In the genomic region with DNA sequence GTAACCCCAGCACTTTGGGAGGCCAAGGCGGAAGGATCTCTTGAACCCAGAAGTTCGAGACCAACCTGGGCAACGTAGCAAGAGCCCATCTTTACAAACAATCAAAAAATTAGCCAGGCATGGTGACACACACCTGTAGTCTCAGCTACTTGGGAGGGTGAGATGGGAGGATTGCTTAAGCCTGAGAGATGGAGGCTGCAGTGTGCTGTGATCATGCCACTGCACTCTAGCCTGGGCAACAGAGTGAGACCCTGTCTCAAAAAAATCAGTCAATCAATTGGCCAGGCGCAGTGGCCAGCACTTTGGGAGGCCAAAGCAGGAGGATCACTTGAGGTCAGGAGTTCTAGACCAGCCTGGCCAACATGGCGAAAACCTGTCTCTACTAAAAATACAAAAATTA, we compare ENCODE assay signal across 14 cellular contexts. TPM values are rescaled to one million over a fixed set of nuclear protein-coding genes. Genes with fewer than 3 reads are reported as not detected.
DNase-seq lines count a peak whose midpoint lies in the region; ATAC-seq, FAIRE-seq and TF ChIP-seq lines count a peak whose summit lies in the region.
"Not testable (repeated sequence)": the region's sequence is repeated elsewhere in the genome, so short reads cannot be mapped to it uniquely, and the experiment has no call there.
"Had no signal": no experiment of that assay in that cellular context is flagged by ENCODE, and none has a peak within 500 bp of the region (broad histone marks: within the 10 kb centered on the region; RNA-seq: fewer than 3 reads in every experiment).

No MANE protein-coding gene starts in this region.

- H3K4me2 ChIP-seq in PC-3 (ENCODE audit: low read length): not testable (repeated sequence)

- H3K36me3 Mint-ChIP-seq in CD4-positive, alpha-beta memory T cell; WTC11; natural killer cell treated with Interleukin-12 subunit alpha and Interleukin-12 subunit beta and Interleukin-15 and Interleukin-18, amount 100 ng/mL, for 72 hours: not testable (repeated sequence)
- peaks cover 10% of the 10 kb centered on the region for H3K36me3 Mint-ChIP-seq in activated T-helper 2 cell treated with anti-CD3 and anti-CD28 coated beads, Interferon-gamma antibody, Interleukin-2, Interleukin-4, amounts not matched to agents 10 μg/mL and 5 μg/mL and 100 μg/mL, durations not matched to agents 14 hours and 24 hours and 36 hours (ENCODE audit: low read depth)

- H3F3A ChIP-seq in PC-3 (ENCODE audit: low read length, unreplicated experiment): not testable (repeated sequence)

- H3K27me3 Mint-ChIP-seq in CD4-positive, alpha-beta memory T cell; WTC11 (ENCODE audit: low read depth); activated T-helper 2 cell treated with anti-CD3 and anti-CD28 coated beads, Interferon-gamma antibody, Interleukin-2, Interleukin-4, amounts not matched to agents 10 μg/mL and 5 μg/mL and 100 μg/mL, durations not matched to agents 14 hours and 24 hours and 36 hours (ENCODE audit: low read depth); natural killer cell treated with Interleukin-12 subunit alpha and Interleukin-12 subunit beta and Interleukin-15 and Interleukin-18, amount 100 ng/mL, for 72 hours: not testable (repeated sequence)

- CTCF ChIA-PET in CD4-positive, alpha-beta memory T cell (lab: Charles Lee; ENCODE audit: partially characterized antibody); PC-3 (lab: Charles Lee); WTC11 (lab: Charles Lee): not testable (repeated sequence)

- not testable (repeated sequence) for H3K9me2 ChIP-seq in PC-3 (replicated peaks; ENCODE audit: low read length)

- not testable (repeated sequence) for H2AFZ ChIP-seq in PC-3 (ENCODE audit: low read length)

- not testable (repeated sequence) for H3K9ac ChIP-seq in PC-3 (ENCODE audit: low read length); kidney (ENCODE audit: low read length in 2 of 2)

- H3K27ac ChIP-seq in 22Rv1 (peak overlapping the region; percentile 43), HL-60 (replicated peaks) (peak overlapping the region; percentile 80; the same call in 1 of the 2 replicates), PC-3 (ENCODE audit: low read length) (0 out of 2 replicates have a peak overlapping the region, but pooled peaks have one; percentile 11)
- not testable (repeated sequence) for H3K27ac ChIP-seq in CD4-positive, alpha-beta memory T cell (ENCODE audit: low read depth, low read length); kidney (ENCODE audit: low read depth in 2 of 2, low read length in 2 of 2)

- TF ChIP-seq CTCF in 22Rv1 (IDR thresholded peaks at IDR 0.05); HL-60 (IDR thresholded peaks at IDR 0.05; ENCODE audit: insufficient read depth, low read length); PC-3 (conservative IDR thresholded peaks at IDR 0.05; ENCODE audit: low read depth, low read length); WTC11 (IDR thresholded peaks at IDR 0.05); kidney (IDR thresholded peaks at IDR 0.05; ENCODE audit: borderline replicate concordance, extremely low read depth, insufficient read depth): not testable (repeated sequence)

- POLR2A ChIA-PET in CD4-positive, alpha-beta memory T cell (lab: Charles Lee; ENCODE audit: partially characterized antibody); PC-3 (lab: Charles Lee; ENCODE audit: unreplicated experiment); WTC11 (lab: Charles Lee): not testable (repeated sequence)

- H3K4me1 Mint-ChIP-seq in CD4-positive, alpha-beta memory T cell: peaks cover 24 to 50% (median 40%) of the 10 kb centered on the region in 4 donors
- not testable (repeated sequence) for H3K4me1 Mint-ChIP-seq in WTC11
- H3K4me1 Mint-ChIP-seq in activated T-helper 2 cell treated with anti-CD3 and anti-CD28 coated beads, Interferon-gamma antibody, Interleukin-2, Interleukin-4, amounts not matched to agents 10 μg/mL and 5 μg/mL and 100 μg/mL, durations not matched to agents 14 hours and 24 hours and 36 hours (ENCODE audit: low read depth): peaks cover 51% of the 10 kb centered on the region
- H3K4me1 Mint-ChIP-seq in natural killer cell treated with Interleukin-12 subunit alpha and Interleukin-12 subunit beta and Interleukin-15 and Interleukin-18, amount 100 ng/mL, for 72 hours (ENCODE audit: low read depth in 2 of 2): peaks cover 46 to 54% of the 10 kb centered on the region in 2 donors

- intact Hi-C loops in CD4-positive, alpha-beta memory T cell (cut with micrococcal nuclease): loop anchor here (5.0 kb wide), 1 partner anchor 55 kb away; no protein-coding TSS in a partner anchor
- intact Hi-C loops in PC-3 (cut with micrococcal nuclease); kidney (cut with DNase I): not testable (repeated sequence)
- intact Hi-C loops in activated T-helper 2 cell treated with anti-CD3 and anti-CD28 coated beads, Interferon-gamma antibody, Interleukin-2, Interleukin-4, amounts not matched to agents 10 μg/mL and 5 μg/mL and 100 μg/mL, durations not matched to agents 14 hours and 24 hours and 36 hours (cut with micrococcal nuclease): loop anchor here (5.0 to 10.0 kb wide), 2 partner anchors 150 to 758 kb away; a partner anchor contains a TSS

- H3K4me3 ChIP-seq in CD4-positive, alpha-beta memory T cell (ENCODE audit: low read length in 2 of 2); HL-60 (replicated peaks; ENCODE audit: insufficient read depth, low read length); PC-3 (ENCODE audit: low read length); kidney (ENCODE audit: low read length in 2 of 2): not testable (repeated sequence)

- H3K27ac Mint-ChIP-seq in CD4-positive, alpha-beta memory T cell: peak overlapping the region in 6 of 7 donors; percentile 78 to 97 (median 90)
- H3K27ac Mint-ChIP-seq in WTC11: peak overlapping the region; percentile 37; the same call in 1 of the 2 replicates
- H3K27ac Mint-ChIP-seq in activated T-helper 2 cell treated with anti-CD3 and anti-CD28 coated beads, Interferon-gamma antibody, Interleukin-2, Interleukin-4, amounts not matched to agents 10 μg/mL and 5 μg/mL and 100 μg/mL, durations not matched to agents 14 hours and 24 hours and 36 hours: peak overlapping the region; percentile 56
- peak overlapping the region; percentile 68 to 86 for H3K27ac Mint-ChIP-seq in natural killer cell treated with Interleukin-12 subunit alpha and Interleukin-12 subunit beta and Interleukin-15 and Interleukin-18, amount 100 ng/mL, for 72 hours

- H4K20me1 ChIP-seq in PC-3 (ENCODE audit: low read length): not testable (repeated sequence)

- H3K9me3 ChIP-seq in CD4-positive, alpha-beta memory T cell (ENCODE audit: control insufficient read depth in 1 of 2, low read length in 2 of 2); PC-3 (ENCODE audit: low read length); kidney (ENCODE audit: control insufficient read depth in 1 of 2, low read length in 2 of 2): not testable (repeated sequence)

- not testable (repeated sequence) for H3K9me3 Mint-ChIP-seq in CD4-positive, alpha-beta memory T cell; WTC11; activated T-helper 2 cell treated with anti-CD3 and anti-CD28 coated beads, Interferon-gamma antibody, Interleukin-2, Interleukin-4, amounts not matched to agents 10 μg/mL and 5 μg/mL and 100 μg/mL, durations not matched to agents 14 hours and 24 hours and 36 hours; natural killer cell treated with Interleukin-12 subunit alpha and Interleukin-12 subunit beta and Interleukin-15 and Interleukin-18, amount 100 ng/mL, for 72 hours

- not testable (repeated sequence) for DNase-seq in CD4-positive, alpha-beta memory T cell; HL-60 (ENCODE audit: low read depth in 1 of 2, low spot score in 1 of 2); PC-3; WTC11 (ENCODE audit: low spot score); activated T-helper 2 cell treated with anti-CD3 and anti-CD28 coated beads, Interferon-gamma antibody, Interleukin-2, Interleukin-4, amounts not matched to agents 10 μg/mL and 5 μg/mL and 100 μg/mL, durations not matched to agents 14 hours and 24 hours and 36 hours (ENCODE audit: low spot score); natural killer cell treated with Interleukin-12 subunit alpha and Interleukin-12 subunit beta and Interleukin-15 and Interleukin-18, amount 100 ng/mL, for 72 hours (ENCODE audit: low spot score)
- DNase-seq in kidney: peak; percentile 5

- H3K79me2 ChIP-seq in PC-3 (ENCODE audit: low read length): not testable (repeated sequence)

- not testable (repeated sequence) for H3K27me3 ChIP-seq in CD4-positive, alpha-beta memory T cell (ENCODE audit: insufficient read depth, low read length); HL-60 (ENCODE audit: insufficient read depth, poor library complexity, severe bottlenecking); PC-3 (ENCODE audit: low read length)

- ATAC-seq in PC-3; WTC11; natural killer cell treated with Interleukin-12 subunit alpha and Interleukin-12 subunit beta and Interleukin-15 and Interleukin-18, amount 100 ng/mL, for 72 hours: not testable (repeated sequence)

- TSS peak; percentile 81 for BruUV-seq in PC-3 (replicated peaks; lab: Mats Ljungman, UMichigan)

- peaks cover 47% of the 10 kb centered on the region for H3K4me1 ChIP-seq in CD4-positive, alpha-beta memory T cell (ENCODE audit: insufficient read depth, low read length)
- H3K4me1 ChIP-seq in PC-3 (ENCODE audit: insufficient read depth, low read length); kidney (ENCODE audit: control insufficient read depth in 1 of 2, insufficient read depth in 1 of 2, low read depth in 1 of 2, low read length in 2 of 2): not testable (repeated sequence)

- FAIRE-seq in kidney (lab: Jason Lieb, UNC): not testable (repeated sequence)

- H3K4me3 Mint-ChIP-seq in CD4-positive, alpha-beta memory T cell; WTC11: not testable (repeated sequence)
- peak overlapping the region; percentile 35 for H3K4me3 Mint-ChIP-seq in activated T-helper 2 cell treated with anti-CD3 and anti-CD28 coated beads, Interferon-gamma antibody, Interleukin-2, Interleukin-4, amounts not matched to agents 10 μg/mL and 5 μg/mL and 100 μg/mL, durations not matched to agents 14 hours and 24 hours and 36 hours (ENCODE audit: low read depth)
- H3K4me3 Mint-ChIP-seq in natural killer cell treated with Interleukin-12 subunit alpha and Interleukin-12 subunit beta and Interleukin-15 and Interleukin-18, amount 100 ng/mL, for 72 hours: peak overlapping the region; percentile 78

- not testable (repeated sequence) for H3K36me3 ChIP-seq in CD4-positive, alpha-beta memory T cell (ENCODE audit: insufficient read depth, low read length); PC-3 (ENCODE audit: low read depth, low read length); kidney (ENCODE audit: control insufficient read depth in 1 of 2, insufficient read depth in 2 of 2, low read length in 2 of 2)

RNA-seq across cellular contexts. Expression of a gene that starts 14.5 kb away (rescaled TPM):
- 10 to 100 TPM; 79.8 to 94.2 TPM for total RNA-seq in CD4-positive, alpha-beta memory T cell
- polyA plus RNA-seq in CD4-positive, alpha-beta memory T cell: 10 to 100 TPM in 1 of 2 donors, 1 to 10 TPM in 1; 8.5 to 19.9 TPM
- total RNA-seq in PC-3 (2014; rRNA removed): 19.0 and 29.3 TPM in 2 replicates
- 29.0 to 32.7 TPM (median 30.7 TPM) in 3 replicates for total RNA-seq in WTC11 (2021)
- 44.9 and 47.5 TPM in 2 replicates for total RNA-seq in activated T-helper 2 cell treated with anti-CD3 and anti-CD28 coated beads, Interferon-gamma antibody, Interleukin-2, Interleukin-4, amounts not matched to agents 10 μg/mL and 5 μg/mL and 100 μg/mL, durations not matched to agents 14 hours and 24 hours and 36 hours
- 93.3 TPM for total RNA-seq in kidney
- 38.4 TPM for polyA plus RNA-seq in kidney (ENCODE audit: insufficient read depth, low read depth, low replicate concordance)
- total RNA-seq in natural killer cell treated with Interleukin-12 subunit alpha and Interleukin-12 subunit beta and Interleukin-15 and Interleukin-18, amount 100 ng/mL, for 72 hours: 10 to 100 TPM; 14.1 to 43.6 TPM

RNA-seq across cellular contexts. Expression of a gene that starts 21.3 kb away (rescaled TPM):
- total RNA-seq in CD4-positive, alpha-beta memory T cell: 10 to 100 TPM; 12.8 to 14.2 TPM
- 10 to 100 TPM; 19.4 to 25.9 TPM for polyA plus RNA-seq in CD4-positive, alpha-beta memory T cell
- total RNA-seq in PC-3 (2014; rRNA removed) (66.8 and 71.6 TPM in 2 replicates), WTC11 (2021) (26.4 to 29.3 TPM (median 27.1 TPM) in 3 replicates), kidney (14.6 TPM)
- 26.8 and 27.2 TPM in 2 replicates for total RNA-seq in activated T-helper 2 cell treated with anti-CD3 and anti-CD28 coated beads, Interferon-gamma antibody, Interleukin-2, Interleukin-4, amounts not matched to agents 10 μg/mL and 5 μg/mL and 100 μg/mL, durations not matched to agents 14 hours and 24 hours and 36 hours
- 31.6 TPM for polyA plus RNA-seq in kidney (ENCODE audit: insufficient read depth, low read depth, low replicate concordance)
- 10 to 100 TPM; 19.6 to 27.3 TPM for total RNA-seq in natural killer cell treated with Interleukin-12 subunit alpha and Interleukin-12 subunit beta and Interleukin-15 and Interleukin-18, amount 100 ng/mL, for 72 hours

RNA-seq across cellular contexts. Expression of a gene that starts 21.5 kb away (rescaled TPM):
- total RNA-seq in CD4-positive, alpha-beta memory T cell: 10 to 100 TPM; 64.9 to 69.4 TPM
- 10 to 100 TPM in 1 of 2 donors, 1 to 10 TPM in 1; 9.9 to 39.7 TPM for polyA plus RNA-seq in CD4-positive, alpha-beta memory T cell
- total RNA-seq in PC-3 (2014; rRNA removed) (158 and 309 TPM in 2 replicates), WTC11 (2021) (120 to 151 TPM (median 123 TPM) in 3 replicates), kidney (62.0 TPM)
- total RNA-seq in activated T-helper 2 cell treated with anti-CD3 and anti-CD28 coated beads, Interferon-gamma antibody, Interleukin-2, Interleukin-4, amounts not matched to agents 10 μg/mL and 5 μg/mL and 100 μg/mL, durations not matched to agents 14 hours and 24 hours and 36 hours: 115 and 118 TPM in 2 replicates
- 55.4 TPM for polyA plus RNA-seq in kidney (ENCODE audit: insufficient read depth, low read depth, low replicate concordance)
- 100 to 1,000 TPM in 1 of 2 donors, 10 to 100 TPM in 1; 85.8 to 143 TPM for total RNA-seq in natural killer cell treated with Interleukin-12 subunit alpha and Interleukin-12 subunit beta and Interleukin-15 and Interleukin-18, amount 100 ng/mL, for 72 hours

RNA-seq across cellular contexts. Expression of a gene that starts 57.3 kb away (rescaled TPM):
- not detected for total RNA-seq in CD4-positive, alpha-beta memory T cell
- under 1 TPM in 1 of 2 donors, not detected in 1; 0.18 TPM for polyA plus RNA-seq in CD4-positive, alpha-beta memory T cell
- total RNA-seq in PC-3 (2014; rRNA removed) (not detected in 2 replicates), WTC11 (2021) (0.30 to 0.94 TPM (median 0.37 TPM) in 3 replicates), kidney (2.4 TPM)
- 0.14 TPM in 1 of 2 replicates, not detected in the other for total RNA-seq in activated T-helper 2 cell treated with anti-CD3 and anti-CD28 coated beads, Interferon-gamma antibody, Interleukin-2, Interleukin-4, amounts not matched to agents 10 μg/mL and 5 μg/mL and 100 μg/mL, durations not matched to agents 14 hours and 24 hours and 36 hours
- 0.52 TPM for polyA plus RNA-seq in kidney (ENCODE audit: insufficient read depth, low read depth, low replicate concordance)
- under 1 TPM in 1 of 2 donors, not detected in 1; 0.28 TPM for total RNA-seq in natural killer cell treated with Interleukin-12 subunit alpha and Interleukin-12 subunit beta and Interleukin-15 and Interleukin-18, amount 100 ng/mL, for 72 hours
- total RNA-seq: Daoy, LHCN-M2, Peyer's patch, Right ventricle myocardium inferior, SK-MEL-5 had no signal
- polyA plus RNA-seq: AG04450 had no signal

Comparison
In these comparisons a context has a peak if more than half of its experiments do, and no peak if none do; other contexts are left out.
1. H3K27ac Mint-ChIP-seq: peak in every context shown above with its lines; median percentile 90 in CD4-positive, alpha-beta memory T cell; 77 in natural killer cell treated with Interleukin-12 subunit alpha and Interleukin-12 subunit beta and Interleukin-15 and Interleukin-18, amount 100 ng/mL, for 72 hours; 56 in activated T-helper 2 cell treated with anti-CD3 and anti-CD28 coated beads, Interferon-gamma antibody, Interleukin-2, Interleukin-4, amounts not matched to agents 10 μg/mL and 5 μg/mL and 100 μg/mL, durations not matched to agents 14 hours and 24 hours and 36 hours; 37 in WTC11.